ENCODE assay signal across 8 cellular contexts in the genomic region with DNA sequence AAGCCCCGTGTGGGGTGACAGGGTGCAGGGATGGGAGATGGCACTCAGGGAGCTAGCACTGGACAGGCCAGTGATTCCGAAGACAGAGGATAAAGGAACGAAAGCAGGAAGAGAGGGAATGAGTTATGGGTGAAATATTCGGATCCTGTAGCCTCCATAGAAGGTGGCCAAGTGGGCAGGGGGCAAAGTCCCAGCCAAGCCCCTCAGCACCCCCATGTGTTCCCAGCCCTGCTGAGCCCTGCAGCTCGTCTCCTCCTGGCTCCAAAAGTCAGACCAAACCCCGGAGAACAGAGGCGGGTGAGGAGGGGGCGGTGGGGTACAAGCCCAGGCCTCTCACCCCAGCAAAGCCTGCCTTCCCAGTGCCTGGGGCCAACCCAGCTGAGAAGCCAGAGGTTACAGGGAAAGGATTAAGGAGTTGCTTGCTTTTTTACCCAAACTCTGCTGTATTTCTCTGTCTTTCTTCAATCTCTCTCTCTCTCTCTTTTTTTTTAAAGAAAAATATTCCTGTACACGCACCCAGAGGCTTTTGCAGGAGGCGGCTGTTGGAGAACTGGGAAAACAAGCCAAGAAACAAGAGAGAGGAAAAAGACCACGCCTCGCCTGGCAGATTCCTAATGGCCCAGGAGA. TPM values are rescaled to one million over a fixed set of nuclear protein-coding genes. Genes with fewer than 3 reads are reported as not detected.
DNase-seq lines count a peak whose midpoint lies in the region; ATAC-seq, FAIRE-seq and TF ChIP-seq lines count a peak whose summit lies in the region.

No MANE protein-coding gene starts in this region.

- DNase-seq in endothelial cell of umbilical vein (ENCODE audit: low read depth, low spot score) = peak; percentile 39
- DNase-seq in mesothelial cell of epicardium (ENCODE audit: low spot score in 2 of 2, unreplicated experiment in 2 of 2) = no peak
- DNase-seq in suprapubic skin (ENCODE audit: low spot score in 2 of 2) = no peak
- no peak for DNase-seq in superior temporal gyrus (ENCODE audit: extremely low spot score)
- no peak for DNase-seq in stimulated activated naive CD4-positive, alpha-beta T cell treated with Interleukin-2 at 50 U/mL for 16 hours (lab: John Stamatoyannopoulos, UW)

- H3K9me1 ChIP-seq in endothelial cell of umbilical vein (replicated peaks; ENCODE audit: control insufficient read depth, extremely low read depth, insufficient read depth, low read length) = no peaks in the 10 kb centered on the region

- H3K27ac ChIP-seq in HUES64 (ENCODE audit: low read depth, low read length) (peak overlapping the region; percentile 82), endothelial cell of umbilical vein (ENCODE audit: insufficient read depth, low read depth, low read length) (no peak overlapping the region), suprapubic skin (peak overlapping the region; percentile 93)

- no peaks in the 10 kb centered on the region for H3K27me3 ChIP-seq in HUES64 (ENCODE audit: insufficient read depth, low read length)
- no peaks in the 10 kb centered on the region for H3K27me3 ChIP-seq in endothelial cell of umbilical vein (ENCODE audit: control insufficient read depth in 2 of 2, insufficient read depth in 2 of 2, low read length in 2 of 2)
- H3K27me3 ChIP-seq in suprapubic skin = no peaks in the 10 kb centered on the region

- H4K20me1 ChIP-seq in endothelial cell of umbilical vein (replicated peaks; ENCODE audit: control insufficient read depth, extremely low read depth, insufficient read depth, low read length) = no peaks in the 10 kb centered on the region

- H3K9me3 Mint-ChIP-seq in mesothelial cell of epicardium = no peaks in the 10 kb centered on the region

- TF ChIP-seq EP300 in suprapubic skin (IDR thresholded peaks at IDR 0.05) = no peak

- H3K4me3 ChIP-seq in HUES64 (ENCODE audit: low read length) = no peak overlapping the region
- H3K4me3 ChIP-seq in endothelial cell of umbilical vein (replicated peaks in 1 of 3; ENCODE audit: insufficient read depth in 1 of 3, low read depth in 1 of 3, low read length in 3 of 3) = no peak overlapping the region
- H3K4me3 ChIP-seq in suprapubic skin = peak overlapping the region; percentile 23

- H3K27ac Mint-ChIP-seq in mesothelial cell of epicardium = peak overlapping the region; percentile 98

- dilution Hi-C loops in endothelial cell of umbilical vein (cut with MboI; ENCODE audit: extremely low pct_ligation_motif_present, low sequenced_read_pairs) = no loop called here

- H3K4me3 Mint-ChIP-seq in mesothelial cell of epicardium = peak overlapping the region; percentile 2

- peak overlapping the region; percentile 92 for H2AFZ ChIP-seq in endothelial cell of umbilical vein (ENCODE audit: low read depth, low read length)

- TF ChIP-seq CTCF in endothelial cell of umbilical vein (IDR thresholded peaks at IDR 0.05; ENCODE audit: extremely low read depth in 1 of 2, insufficient read depth in 1 of 2, low read depth in 1 of 2, low read length in 2 of 2) (no peak), mesothelial cell of epicardium (IDR thresholded peaks at IDR 0.05; ENCODE audit: unreplicated experiment) (no peak), suprapubic skin (IDR thresholded peaks at IDR 0.05) (no peak)

- CTCF ChIA-PET in endothelial cell of umbilical vein (lab: Charles Lee) = interaction anchor here (1.3 kb wide), 1 partner anchor 88 kb away, joined by 4 read pairs; no protein-coding TSS in a partner anchor

- H3K36me3 ChIP-seq in HUES64 (ENCODE audit: insufficient read depth, low read length) = no peaks in the 10 kb centered on the region
- H3K36me3 ChIP-seq in endothelial cell of umbilical vein (ENCODE audit: control insufficient read depth in 2 of 2, extremely low read depth in 1 of 2, insufficient read depth in 2 of 2, low read length in 2 of 2) = no peaks in the 10 kb centered on the region
- no peaks in the 10 kb centered on the region for H3K36me3 ChIP-seq in suprapubic skin

- H3K79me2 ChIP-seq in endothelial cell of umbilical vein (ENCODE audit: control insufficient read depth, insufficient read depth, low read length) = no peaks in the 10 kb centered on the region

- BruUV-seq in endothelial cell of umbilical vein (replicated peaks; lab: Mats Ljungman, UMichigan) = no TSS peak

- TF ChIP-seq POLR2A in endothelial cell of umbilical vein (IDR thresholded peaks at IDR 0.05; ENCODE audit: low read depth, low read length) (no peak), suprapubic skin (IDR thresholded peaks at IDR 0.05) (no peak)

- peak; percentile 46 for FAIRE-seq in endothelial cell of umbilical vein (lab: Jason Lieb, UNC)

- peak overlapping the region; percentile 33; the same call in 1 of the 2 replicates for H3K9ac ChIP-seq in HUES64 (ENCODE audit: low read depth, low read length)
- no peak overlapping the region for H3K9ac ChIP-seq in endothelial cell of umbilical vein (replicated peaks; ENCODE audit: extremely low read depth, insufficient read depth, low read length)

- 58% methylated on average over 12 of the region's 12 CpGs for WGBS in HUES64
- WGBS in suprapubic skin = 17% methylated on average over 12 of the region's 12 CpGs

- POLR2A ChIA-PET in endothelial cell of umbilical vein (lab: Charles Lee) = no interaction called here

- intact Hi-C loops in endothelial cell of umbilical vein (cut with micrococcal nuclease) = no loop called here

- H3K9me3 ChIP-seq in HUES64 (ENCODE audit: insufficient read depth, low read depth, low read length) (no peaks in the 10 kb centered on the region), endothelial cell of umbilical vein (replicated peaks; ENCODE audit: control insufficient read depth, insufficient read depth, low read length) (no peaks in the 10 kb centered on the region), suprapubic skin (no peaks in the 10 kb centered on the region)

- no peaks in the 10 kb centered on the region for H3K27me3 Mint-ChIP-seq in mesothelial cell of epicardium (ENCODE audit: low read depth)

- peaks cover 15% of the 10 kb centered on the region for H3K4me1 ChIP-seq in HUES64 (ENCODE audit: insufficient read depth, low read length)
- H3K4me1 ChIP-seq in endothelial cell of umbilical vein (ENCODE audit: control insufficient read depth, extremely low read depth, insufficient read depth, low read length) = peaks cover 4% of the 10 kb centered on the region
- H3K4me1 ChIP-seq in suprapubic skin = peaks cover 33% of the 10 kb centered on the region

- H3K4me2 ChIP-seq in endothelial cell of umbilical vein (ENCODE audit: insufficient read depth, low read length) = no peak overlapping the region

- ATAC-seq in activated CD4-positive, CD25-positive, alpha-beta regulatory T cell treated with anti-CD3 and anti-CD28 coated beads, Interleukin-2, amount 50 U/mL, for 24 hours = no peak
- ATAC-seq in HG03565 (IDR thresholded peaks at IDR 0.05; ENCODE audit: unreplicated experiment) = no peak

- H3K4me1 Mint-ChIP-seq in mesothelial cell of epicardium = peaks cover 32% of the 10 kb centered on the region

- no peaks in the 10 kb centered on the region for H3K36me3 Mint-ChIP-seq in mesothelial cell of epicardium

TF ChIP-seq in endothelial cell of umbilical vein, 7 proteins besides CTCF, POLR2A, EP300 and RAD21:
- TF ChIP-seq FOS (IDR thresholded peaks at IDR 0.05; ENCODE audit: borderline replicate concordance, insufficient read depth, low read length) (no peak), POLR2AphosphoS5 (IDR thresholded peaks at IDR 0.05; ENCODE audit: insufficient read depth, low read depth, low read length) (no peak), GATA2 (IDR thresholded peaks at IDR 0.05; ENCODE audit: insufficient read depth, insufficient read length, low read depth, low read length) (no peak), JUN (IDR thresholded peaks at IDR 0.05; ENCODE audit: borderline replicate concordance, insufficient read depth, insufficient read length, low read depth) (no peak), MYC (IDR thresholded peaks at IDR 0.05; ENCODE audit: low read depth, low read length) (no peak), EZH2 (IDR thresholded peaks at IDR 0.05; ENCODE audit: borderline replicate concordance, low read depth, low read length, severe bottlenecking) (no peak)
- TF ChIP-seq, protein P1, sequence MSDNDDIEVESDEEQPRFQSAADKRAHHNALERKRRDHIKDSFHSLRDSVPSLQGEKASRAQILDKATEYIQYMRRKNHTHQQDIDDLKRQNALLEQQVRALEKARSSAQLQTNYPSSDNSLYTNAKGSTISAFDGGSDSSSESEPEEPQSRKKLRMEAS (IDR thresholded peaks at IDR 0.05; ENCODE audit: insufficient read depth, insufficient read length) = no peak

RNA-seq across cellular contexts. Expression of a gene that starts 14.1 kb away (rescaled TPM):
- 39.8 TPM for polyA plus RNA-seq in HUES64 (2013, experiment 1 of 2)
- 49.3 TPM for polyA plus RNA-seq in HUES64 (2013, experiment 2 of 2)
- total RNA-seq in endothelial cell of umbilical vein = 169 and 172 TPM in 2 replicates
- polyA plus RNA-seq in endothelial cell of umbilical vein = 75.3 and 76.9 TPM in 2 replicates
- polyA plus RNA-seq in endothelial cell of umbilical vein (2011; cell fraction: cytosol; rRNA removed) = 78.3 and 83.2 TPM in 2 replicates
- polyA plus RNA-seq in endothelial cell of umbilical vein (2011; cell fraction: nucleus; rRNA removed) = 87.5 and 93.8 TPM in 2 replicates
- 61.5 and 65.7 TPM in 2 replicates for polyA plus RNA-seq in endothelial cell of umbilical vein (2012)
- 104 and 109 TPM in 2 replicates for polyA minus RNA-seq in endothelial cell of umbilical vein
- 33.6 TPM for polyA minus RNA-seq in endothelial cell of umbilical vein (2011; cell fraction: cytosol; rRNA and poly(A)+ RNA removed)
- 64.5 and 67.0 TPM in 2 replicates for polyA minus RNA-seq in endothelial cell of umbilical vein (2011; cell fraction: nucleus; rRNA and poly(A)+ RNA removed)
- 97.8 to 102 TPM (median 99.3 TPM) in 3 replicates for total RNA-seq in mesothelial cell of epicardium
- 10 to 100 TPM; 69.0 to 96.0 (median 90.4) TPM for total RNA-seq in suprapubic skin
